Comparison of ENCODE assay signal across 1 cellular context in genomic region chr3:195895078-195895899, GRCh38.
TF ChIP-seq lines count a peak whose summit lies in the region.

No MANE protein-coding gene starts in this region.

TF ChIP-seq in HepG2, 621 proteins besides CTCF, POLR2A, EP300 and RAD21 (continued from another document and continues in another):
- TF ChIP-seq, protein P1, sequence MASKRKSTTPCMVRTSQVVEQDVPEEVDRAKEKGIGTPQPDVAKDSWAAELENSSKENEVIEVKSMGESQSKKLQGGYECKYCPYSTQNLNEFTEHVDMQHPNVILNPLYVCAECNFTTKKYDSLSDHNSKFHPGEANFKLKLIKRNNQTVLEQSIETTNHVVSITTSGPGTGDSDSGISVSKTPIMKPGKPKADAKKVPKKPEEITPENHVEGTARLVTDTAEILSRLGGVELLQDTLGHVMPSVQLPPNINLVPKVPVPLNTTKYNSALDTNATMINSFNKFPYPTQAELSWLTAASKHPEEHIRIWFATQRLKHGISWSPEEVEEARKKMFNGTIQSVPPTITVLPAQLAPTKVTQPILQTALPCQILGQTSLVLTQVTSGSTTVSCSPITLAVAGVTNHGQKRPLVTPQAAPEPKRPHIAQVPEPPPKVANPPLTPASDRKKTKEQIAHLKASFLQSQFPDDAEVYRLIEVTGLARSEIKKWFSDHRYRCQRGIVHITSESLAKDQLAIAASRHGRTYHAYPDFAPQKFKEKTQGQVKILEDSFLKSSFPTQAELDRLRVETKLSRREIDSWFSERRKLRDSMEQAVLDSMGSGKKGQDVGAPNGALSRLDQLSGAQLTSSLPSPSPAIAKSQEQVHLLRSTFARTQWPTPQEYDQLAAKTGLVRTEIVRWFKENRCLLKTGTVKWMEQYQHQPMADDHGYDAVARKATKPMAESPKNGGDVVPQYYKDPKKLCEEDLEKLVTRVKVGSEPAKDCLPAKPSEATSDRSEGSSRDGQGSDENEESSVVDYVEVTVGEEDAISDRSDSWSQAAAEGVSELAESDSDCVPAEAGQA (IDR thresholded peaks at IDR 0.05; ENCODE audit: low read depth), result no peak
- TF ChIP-seq, protein P1 (CRISPR knock-in tag; IDR thresholded peaks at IDR 0.05; ENCODE audit: borderline replicate concordance), result no peak
- TF ChIP-seq ZNF225 (CRISPR knock-in tag; IDR thresholded peaks at IDR 0.05), result no peak
- no peak for TF ChIP-seq IRX3 (CRISPR knock-in tag; IDR thresholded peaks at IDR 0.05; ENCODE audit: borderline replicate concordance, low read depth)
- TF ChIP-seq ZNF646 (CRISPR knock-in tag; IDR thresholded peaks at IDR 0.05), result no peak
- no peak for TF ChIP-seq U2AF1 (optimal IDR thresholded peaks at IDR 0.05; ENCODE audit: low read depth, low read length)
- no peak for TF ChIP-seq SOX6 (IDR thresholded peaks at IDR 0.05)
- no peak for TF ChIP-seq SOX6 (CRISPR knock-in tag; IDR thresholded peaks at IDR 0.05)
- TF ChIP-seq SIX1 (CRISPR knock-in tag; IDR thresholded peaks at IDR 0.05; ENCODE audit: borderline replicate concordance), result no peak
- TF ChIP-seq, protein P2, sequence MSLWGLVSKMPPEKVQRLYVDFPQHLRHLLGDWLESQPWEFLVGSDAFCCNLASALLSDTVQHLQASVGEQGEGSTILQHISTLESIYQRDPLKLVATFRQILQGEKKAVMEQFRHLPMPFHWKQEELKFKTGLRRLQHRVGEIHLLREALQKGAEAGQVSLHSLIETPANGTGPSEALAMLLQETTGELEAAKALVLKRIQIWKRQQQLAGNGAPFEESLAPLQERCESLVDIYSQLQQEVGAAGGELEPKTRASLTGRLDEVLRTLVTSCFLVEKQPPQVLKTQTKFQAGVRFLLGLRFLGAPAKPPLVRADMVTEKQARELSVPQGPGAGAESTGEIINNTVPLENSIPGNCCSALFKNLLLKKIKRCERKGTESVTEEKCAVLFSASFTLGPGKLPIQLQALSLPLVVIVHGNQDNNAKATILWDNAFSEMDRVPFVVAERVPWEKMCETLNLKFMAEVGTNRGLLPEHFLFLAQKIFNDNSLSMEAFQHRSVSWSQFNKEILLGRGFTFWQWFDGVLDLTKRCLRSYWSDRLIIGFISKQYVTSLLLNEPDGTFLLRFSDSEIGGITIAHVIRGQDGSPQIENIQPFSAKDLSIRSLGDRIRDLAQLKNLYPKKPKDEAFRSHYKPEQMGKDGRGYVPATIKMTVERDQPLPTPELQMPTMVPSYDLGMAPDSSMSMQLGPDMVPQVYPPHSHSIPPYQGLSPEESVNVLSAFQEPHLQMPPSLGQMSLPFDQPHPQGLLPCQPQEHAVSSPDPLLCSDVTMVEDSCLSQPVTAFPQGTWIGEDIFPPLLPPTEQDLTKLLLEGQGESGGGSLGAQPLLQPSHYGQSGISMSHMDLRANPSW (CRISPR knock-in tag; IDR thresholded peaks at IDR 0.05; ENCODE audit: borderline replicate concordance), result no peak
- 0 out of 2 replicates have a peak, but pooled peaks have one; percentile 40 for TF ChIP-seq ZNF567 (CRISPR knock-in tag; IDR thresholded peaks at IDR 0.05; ENCODE audit: borderline replicate concordance)
- TF ChIP-seq DR1 (CRISPR knock-in tag; IDR thresholded peaks at IDR 0.05), result no peak
- no peak for TF ChIP-seq ZNF543 (CRISPR knock-in tag; IDR thresholded peaks at IDR 0.05)
- TF ChIP-seq ATRX (CRISPR knock-in tag; IDR thresholded peaks at IDR 0.05; ENCODE audit: borderline replicate concordance), result no peak
- TF ChIP-seq, protein P3, sequence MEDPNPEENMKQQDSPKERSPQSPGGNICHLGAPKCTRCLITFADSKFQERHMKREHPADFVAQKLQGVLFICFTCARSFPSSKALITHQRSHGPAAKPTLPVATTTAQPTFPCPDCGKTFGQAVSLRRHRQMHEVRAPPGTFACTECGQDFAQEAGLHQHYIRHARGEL (CRISPR knock-in tag; IDR thresholded peaks at IDR 0.05), result no peak
- no peak for TF ChIP-seq ZNF253 (CRISPR knock-in tag; IDR thresholded peaks at IDR 0.05; ENCODE audit: borderline replicate concordance)
- no peak for TF ChIP-seq KMT2B (CRISPR knock-in tag; IDR thresholded peaks at IDR 0.05)
- peak; percentile 55; the same call in 1 of the 2 replicates for TF ChIP-seq SAP130 (CRISPR knock-in tag; IDR thresholded peaks at IDR 0.05; ENCODE audit: low read depth)
- peak; percentile 82 for TF ChIP-seq XRCC5 (optimal IDR thresholded peaks at IDR 0.05; ENCODE audit: low read length)
- TF ChIP-seq, protein P4, sequence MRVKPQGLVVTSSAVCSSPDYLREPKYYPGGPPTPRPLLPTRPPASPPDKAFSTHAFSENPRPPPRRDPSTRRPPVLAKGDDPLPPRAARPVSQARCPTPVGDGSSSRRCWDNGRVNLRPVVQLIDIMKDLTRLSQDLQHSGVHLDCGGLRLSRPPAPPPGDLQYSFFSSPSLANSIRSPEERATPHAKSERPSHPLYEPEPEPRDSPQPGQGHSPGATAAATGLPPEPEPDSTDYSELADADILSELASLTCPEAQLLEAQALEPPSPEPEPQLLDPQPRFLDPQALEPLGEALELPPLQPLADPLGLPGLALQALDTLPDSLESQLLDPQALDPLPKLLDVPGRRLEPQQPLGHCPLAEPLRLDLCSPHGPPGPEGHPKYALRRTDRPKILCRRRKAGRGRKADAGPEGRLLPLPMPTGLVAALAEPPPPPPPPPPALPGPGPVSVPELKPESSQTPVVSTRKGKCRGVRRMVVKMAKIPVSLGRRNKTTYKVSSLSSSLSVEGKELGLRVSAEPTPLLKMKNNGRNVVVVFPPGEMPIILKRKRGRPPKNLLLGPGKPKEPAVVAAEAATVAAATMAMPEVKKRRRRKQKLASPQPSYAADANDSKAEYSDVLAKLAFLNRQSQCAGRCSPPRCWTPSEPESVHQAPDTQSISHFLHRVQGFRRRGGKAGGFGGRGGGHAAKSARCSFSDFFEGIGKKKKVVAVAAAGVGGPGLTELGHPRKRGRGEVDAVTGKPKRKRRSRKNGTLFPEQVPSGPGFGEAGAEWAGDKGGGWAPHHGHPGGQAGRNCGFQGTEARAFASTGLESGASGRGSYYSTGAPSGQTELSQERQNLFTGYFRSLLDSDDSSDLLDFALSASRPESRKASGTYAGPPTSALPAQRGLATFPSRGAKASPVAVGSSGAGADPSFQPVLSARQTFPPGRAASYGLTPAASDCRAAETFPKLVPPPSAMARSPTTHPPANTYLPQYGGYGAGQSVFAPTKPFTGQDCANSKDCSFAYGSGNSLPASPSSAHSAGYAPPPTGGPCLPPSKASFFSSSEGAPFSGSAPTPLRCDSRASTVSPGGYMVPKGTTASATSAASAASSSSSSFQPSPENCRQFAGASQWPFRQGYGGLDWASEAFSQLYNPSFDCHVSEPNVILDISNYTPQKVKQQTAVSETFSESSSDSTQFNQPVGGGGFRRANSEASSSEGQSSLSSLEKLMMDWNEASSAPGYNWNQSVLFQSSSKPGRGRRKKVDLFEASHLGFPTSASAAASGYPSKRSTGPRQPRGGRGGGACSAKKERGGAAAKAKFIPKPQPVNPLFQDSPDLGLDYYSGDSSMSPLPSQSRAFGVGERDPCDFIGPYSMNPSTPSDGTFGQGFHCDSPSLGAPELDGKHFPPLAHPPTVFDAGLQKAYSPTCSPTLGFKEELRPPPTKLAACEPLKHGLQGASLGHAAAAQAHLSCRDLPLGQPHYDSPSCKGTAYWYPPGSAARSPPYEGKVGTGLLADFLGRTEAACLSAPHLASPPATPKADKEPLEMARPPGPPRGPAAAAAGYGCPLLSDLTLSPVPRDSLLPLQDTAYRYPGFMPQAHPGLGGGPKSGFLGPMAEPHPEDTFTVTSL (CRISPR knock-in tag; IDR thresholded peaks at IDR 0.05; ENCODE audit: borderline replicate concordance), result no peak
- TF ChIP-seq ZBTB20 (CRISPR knock-in tag; IDR thresholded peaks at IDR 0.05; ENCODE audit: borderline replicate concordance, low read depth), result no peak
- no peak for TF ChIP-seq NONO (IDR thresholded peaks at IDR 0.05)
- TF ChIP-seq NONO (CRISPR knock-in tag; conservative IDR thresholded peaks at IDR 0.05), result no peak
- TF ChIP-seq CBX2 (IDR thresholded peaks at IDR 0.05; ENCODE audit: low read depth, low read length), result no peak
- TF ChIP-seq CBX2 (CRISPR knock-in tag; IDR thresholded peaks at IDR 0.05; ENCODE audit: low read depth), result no peak
- TF ChIP-seq RBAK (CRISPR knock-in tag; IDR thresholded peaks at IDR 0.05), result no peak
- TF ChIP-seq, protein P5, sequence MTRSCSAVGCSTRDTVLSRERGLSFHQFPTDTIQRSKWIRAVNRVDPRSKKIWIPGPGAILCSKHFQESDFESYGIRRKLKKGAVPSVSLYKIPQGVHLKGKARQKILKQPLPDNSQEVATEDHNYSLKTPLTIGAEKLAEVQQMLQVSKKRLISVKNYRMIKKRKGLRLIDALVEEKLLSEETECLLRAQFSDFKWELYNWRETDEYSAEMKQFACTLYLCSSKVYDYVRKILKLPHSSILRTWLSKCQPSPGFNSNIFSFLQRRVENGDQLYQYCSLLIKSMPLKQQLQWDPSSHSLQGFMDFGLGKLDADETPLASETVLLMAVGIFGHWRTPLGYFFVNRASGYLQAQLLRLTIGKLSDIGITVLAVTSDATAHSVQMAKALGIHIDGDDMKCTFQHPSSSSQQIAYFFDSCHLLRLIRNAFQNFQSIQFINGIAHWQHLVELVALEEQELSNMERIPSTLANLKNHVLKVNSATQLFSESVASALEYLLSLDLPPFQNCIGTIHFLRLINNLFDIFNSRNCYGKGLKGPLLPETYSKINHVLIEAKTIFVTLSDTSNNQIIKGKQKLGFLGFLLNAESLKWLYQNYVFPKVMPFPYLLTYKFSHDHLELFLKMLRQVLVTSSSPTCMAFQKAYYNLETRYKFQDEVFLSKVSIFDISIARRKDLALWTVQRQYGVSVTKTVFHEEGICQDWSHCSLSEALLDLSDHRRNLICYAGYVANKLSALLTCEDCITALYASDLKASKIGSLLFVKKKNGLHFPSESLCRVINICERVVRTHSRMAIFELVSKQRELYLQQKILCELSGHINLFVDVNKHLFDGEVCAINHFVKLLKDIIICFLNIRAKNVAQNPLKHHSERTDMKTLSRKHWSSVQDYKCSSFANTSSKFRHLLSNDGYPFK (CRISPR knock-in tag; IDR thresholded peaks at IDR 0.05; ENCODE audit: borderline replicate concordance), result 0 out of 2 replicates have a peak, but pooled peaks have one; percentile 21
- no peak for TF ChIP-seq KDM6A (CRISPR knock-in tag; IDR thresholded peaks at IDR 0.05; ENCODE audit: low read depth)
- no peak for TF ChIP-seq ZNF550 (CRISPR knock-in tag; IDR thresholded peaks at IDR 0.05; ENCODE audit: borderline replicate concordance)
- no peak for TF ChIP-seq MAFK (conservative IDR thresholded peaks at IDR 0.05 in 1 of 2, IDR thresholded peaks at IDR 0.05 in 1 of 2; ENCODE audit: low read length in 2 of 2)
